ENCODE assay signal across 1 cellular context in the genomic region with DNA sequence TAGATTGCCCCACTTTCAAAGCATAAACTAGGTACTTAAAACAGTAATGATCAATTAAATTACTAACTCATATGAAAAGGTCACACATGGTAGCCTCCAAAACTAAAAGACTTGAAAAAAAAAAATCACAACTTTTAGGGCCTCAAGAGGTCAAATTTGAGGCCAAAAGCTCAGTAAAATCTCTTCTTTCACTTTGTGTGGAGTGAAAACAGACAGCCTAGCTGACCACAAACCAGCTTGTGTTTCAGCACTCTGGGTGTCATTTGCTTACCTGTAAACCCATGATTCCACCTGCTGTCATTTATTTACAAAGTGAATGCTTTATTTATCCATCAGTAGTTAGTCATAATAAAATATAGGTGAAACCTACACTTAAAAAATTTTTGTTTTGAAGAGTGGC.
TF ChIP-seq lines count a peak whose summit lies in the region.

No MANE protein-coding gene starts in this region.

TF ChIP-seq in K562, 482 proteins besides CTCF, POLR2A, EP300 and RAD21:
- peak; percentile 38 to 57; a peak in 2 of 4 replicates for TF ChIP-seq KDM1A (IDR thresholded peaks at IDR 0.05)
- TF ChIP-seq, protein P1, sequence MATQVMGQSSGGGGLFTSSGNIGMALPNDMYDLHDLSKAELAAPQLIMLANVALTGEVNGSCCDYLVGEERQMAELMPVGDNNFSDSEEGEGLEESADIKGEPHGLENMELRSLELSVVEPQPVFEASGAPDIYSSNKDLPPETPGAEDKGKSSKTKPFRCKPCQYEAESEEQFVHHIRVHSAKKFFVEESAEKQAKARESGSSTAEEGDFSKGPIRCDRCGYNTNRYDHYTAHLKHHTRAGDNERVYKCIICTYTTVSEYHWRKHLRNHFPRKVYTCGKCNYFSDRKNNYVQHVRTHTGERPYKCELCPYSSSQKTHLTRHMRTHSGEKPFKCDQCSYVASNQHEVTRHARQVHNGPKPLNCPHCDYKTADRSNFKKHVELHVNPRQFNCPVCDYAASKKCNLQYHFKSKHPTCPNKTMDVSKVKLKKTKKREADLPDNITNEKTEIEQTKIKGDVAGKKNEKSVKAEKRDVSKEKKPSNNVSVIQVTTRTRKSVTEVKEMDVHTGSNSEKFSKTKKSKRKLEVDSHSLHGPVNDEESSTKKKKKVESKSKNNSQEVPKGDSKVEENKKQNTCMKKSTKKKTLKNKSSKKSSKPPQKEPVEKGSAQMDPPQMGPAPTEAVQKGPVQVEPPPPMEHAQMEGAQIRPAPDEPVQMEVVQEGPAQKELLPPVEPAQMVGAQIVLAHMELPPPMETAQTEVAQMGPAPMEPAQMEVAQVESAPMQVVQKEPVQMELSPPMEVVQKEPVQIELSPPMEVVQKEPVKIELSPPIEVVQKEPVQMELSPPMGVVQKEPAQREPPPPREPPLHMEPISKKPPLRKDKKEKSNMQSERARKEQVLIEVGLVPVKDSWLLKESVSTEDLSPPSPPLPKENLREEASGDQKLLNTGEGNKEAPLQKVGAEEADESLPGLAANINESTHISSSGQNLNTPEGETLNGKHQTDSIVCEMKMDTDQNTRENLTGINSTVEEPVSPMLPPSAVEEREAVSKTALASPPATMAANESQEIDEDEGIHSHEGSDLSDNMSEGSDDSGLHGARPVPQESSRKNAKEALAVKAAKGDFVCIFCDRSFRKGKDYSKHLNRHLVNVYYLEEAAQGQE (CRISPR knock-in tag; IDR thresholded peaks at IDR 0.05; ENCODE audit: low read depth): no peak
